ENCODE assay signal across 11 cellular contexts in genomic region chr7:111931016-111931517, GRCh38.
DNase-seq lines count a peak whose midpoint lies in the region; ATAC-seq and TF ChIP-seq lines count a peak whose summit lies in the region.
"Had no signal": no experiment of that assay in that cellular context is flagged by ENCODE, and none has a peak within 500 bp of the region (broad histone marks: within the 10 kb centered on the region; RNA-seq: fewer than 3 reads in every experiment).

No MANE protein-coding gene starts in this region.

- no peaks in the 10 kb centered on the region for H3K9me3 ChIP-seq in vagina
- H3K9me3 ChIP-seq: BLaER1 treated with 17β-estradiol and CSF1 and Interleukin-3, amounts not matched to agents 10 nM and 100 nM had no signal

- intact Hi-C loops in vagina (cut with DNase I), result no loop called here

- H3K4me1 Mint-ChIP-seq in HFFc6 (ENCODE audit: low read depth) (peaks cover 29% of the 10 kb centered on the region), brain (peaks cover 9% of the 10 kb centered on the region)
- H3K4me1 Mint-ChIP-seq: memory B cell had no signal

- H3K27me3 ChIP-seq in vagina, result no peaks in the 10 kb centered on the region
- H3K27me3 ChIP-seq: BLaER1 treated with 17β-estradiol and CSF1 and Interleukin-3, amounts not matched to agents 10 nM and 100 nM had no signal

- H3K4me3 Mint-ChIP-seq in HFFc6, result no peak overlapping the region
- H3K4me3 Mint-ChIP-seq in brain, result no peak overlapping the region
- H3K4me3 Mint-ChIP-seq: memory B cell had no signal

- no peaks in the 10 kb centered on the region; the same call in 1 of the 2 replicates for H3K27me3 Mint-ChIP-seq in HFFc6 (ENCODE audit: insufficient read depth)
- no peaks in the 10 kb centered on the region for H3K27me3 Mint-ChIP-seq in brain
- H3K27me3 Mint-ChIP-seq: memory B cell had no signal

- no peak for ATAC-seq in GM21528 (IDR thresholded peaks at IDR 0.05; ENCODE audit: low FRiP score, unreplicated experiment)
- ATAC-seq in HG02884 (IDR thresholded peaks at IDR 0.05; ENCODE audit: unreplicated experiment), result no peak

- peaks cover 9% of the 10 kb centered on the region for H3K4me1 ChIP-seq in vagina

- TF ChIP-seq CTCF in HFFc6 (IDR thresholded peaks at IDR 0.05) (no peak), brain (conservative IDR thresholded peaks at IDR 0.05) (no peak), vagina (IDR thresholded peaks at IDR 0.05) (no peak)

- no peak for TF ChIP-seq POLR2A in vagina (IDR thresholded peaks at IDR 0.05)

- peak; percentile 49 for DNase-seq in A172 (ENCODE audit: low spot score)
- peak; percentile 12 for DNase-seq in HFFc6
- DNase-seq in kidney tubule cell (ENCODE audit: low spot score), result peak; percentile 41
- DNase-seq in vagina (ENCODE audit: extremely low spot score in 2 of 2), result no peak
- no peak for DNase-seq in retina
- DNase-seq: activated CD4-positive, alpha-beta T cell treated with anti-CD3 and anti-CD28 coated beads, Interleukin-2, amount 50 U/mL, for 4 hours had no signal

- no peak overlapping the region for H3K27ac ChIP-seq in vagina
- H3K27ac ChIP-seq: BLaER1 treated with 17β-estradiol and CSF1 and Interleukin-3, amounts not matched to agents 10 nM and 100 nM had no signal

- H3K9me3 Mint-ChIP-seq in HFFc6 (no peaks in the 10 kb centered on the region), brain (no peaks in the 10 kb centered on the region)

- peak overlapping the region; percentile 3; the same call in 1 of the 2 replicates for H3K27ac Mint-ChIP-seq in HFFc6
- H3K27ac Mint-ChIP-seq in brain, result peak overlapping the region in 3 of 5 experiments; percentile 1 to 34 (median 4)
- H3K27ac Mint-ChIP-seq: memory B cell had no signal

- H3K36me3 Mint-ChIP-seq in HFFc6 (ENCODE audit: low read depth), result no peaks in the 10 kb centered on the region
- peaks cover 13% of the 10 kb centered on the region for H3K36me3 Mint-ChIP-seq in brain
- H3K36me3 Mint-ChIP-seq: memory B cell had no signal

- peaks cover 0 to 9% of the 10 kb centered on the region in 2 donors for H3K36me3 ChIP-seq in vagina

- no peak overlapping the region for H3K4me3 ChIP-seq in vagina
- H3K4me3 ChIP-seq: BLaER1 treated with 17β-estradiol and CSF1 and Interleukin-3, amounts not matched to agents 10 nM and 100 nM had no signal

Comparison
In these comparisons a context has a peak if more than half of its experiments do, and no peak if none do; other contexts are left out.
1. DNase-seq: peak in A172 (single experiment), HFFc6 (single experiment) and kidney tubule cell (single experiment); none in vagina (0 of 2) and retina (single experiment).